In the genomic region with DNA sequence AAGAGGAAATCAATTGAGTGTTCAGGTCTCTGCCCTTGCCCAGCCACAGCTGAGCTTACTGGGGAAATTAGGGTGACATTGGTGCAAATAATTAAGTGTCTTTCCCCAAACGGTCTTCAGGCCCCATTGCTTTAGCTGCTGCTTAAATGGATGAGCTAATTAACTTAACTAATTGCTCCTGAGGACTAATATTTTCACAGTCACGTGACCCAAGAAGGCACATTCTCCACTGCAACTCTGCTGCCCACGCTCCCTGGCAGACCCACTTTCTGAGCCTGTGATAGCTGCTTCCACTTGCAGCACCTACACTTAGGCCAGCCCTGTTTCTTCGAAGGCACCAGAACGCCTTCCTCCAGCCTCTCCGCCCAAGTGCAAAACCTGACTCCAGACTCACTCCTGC, we compare ENCODE assay signal across 1 cellular context.
TF ChIP-seq lines count a peak whose summit lies in the region.

No MANE protein-coding gene starts in this region.

TF ChIP-seq in HepG2, 621 proteins besides CTCF, POLR2A, EP300 and RAD21 (continued from another document):
- TF ChIP-seq ZNF318 (CRISPR knock-in tag; IDR thresholded peaks at IDR 0.05) (no peak), ZNF362 (CRISPR knock-in tag; IDR thresholded peaks at IDR 0.05; ENCODE audit: borderline replicate concordance) (no peak)
TF ChIP-seq in HepG2: peak in this region for 2.
